In genomic region chr9:128634111-128634510, GRCh38 we compare ENCODE assay signal across 15 cellular contexts. TPM values are rescaled to one million over a fixed set of nuclear protein-coding genes. Genes with fewer than 3 reads are reported as not detected.
A peak's percentile ranks its signal among the peaks of the same experiment; 100 is the strongest.
DNase-seq lines count a peak whose midpoint lies in the region; ATAC-seq and TF ChIP-seq lines count a peak whose summit lies in the region.
"Had no signal": no experiment of that assay in that cellular context is flagged by ENCODE, and none has a peak within 500 bp of the region (broad histone marks: within the 10 kb centered on the region; RNA-seq: fewer than 3 reads in every experiment).

No MANE protein-coding gene starts in this region.

- H3K4me1 Mint-ChIP-seq in T-helper 17 cell: peaks cover 7% of the 10 kb centered on the region
- H3K4me1 Mint-ChIP-seq in activated CD8-positive, alpha-beta T cell treated with anti-CD3 and anti-CD28 coated beads, Interleukin-2, amount 10 ng/mL, durations not matched to agents 7 days and 5 days (ENCODE audit: low read depth): peaks cover 2% of the 10 kb centered on the region

- CTCF ChIA-PET in activated CD8-positive, alpha-beta T cell treated with anti-CD3 and anti-CD28 coated beads, Interleukin-2, amount 10 ng/mL, durations not matched to agents 7 days and 5 days (lab: Charles Lee): no interaction called here

- WGBS in spleen, 5 donors: 92 to 98% (median 92%) methylated on average over 8 to 10 of the region's 10 CpGs

- no peaks in the 10 kb centered on the region for H3K27me3 Mint-ChIP-seq in T-helper 17 cell
- H3K27me3 Mint-ChIP-seq in activated CD8-positive, alpha-beta T cell treated with anti-CD3 and anti-CD28 coated beads, Interleukin-2, amount 10 ng/mL, durations not matched to agents 7 days and 5 days (ENCODE audit: low read depth): no peaks in the 10 kb centered on the region

- TF ChIP-seq CTCF in GM13977 (IDR thresholded peaks at IDR 0.05; ENCODE audit: extremely low read depth, insufficient read depth, missing control alignments) (no peak), left lung (IDR thresholded peaks at IDR 0.05) (no peak), spleen (IDR thresholded peaks at IDR 0.05 in 8 of 11, conservative IDR thresholded peaks at IDR 0.05 in 3 of 11) (no peak)

- ATAC-seq in T-helper 17 cell (no peak), left lung (no peak)
- no peak for ATAC-seq in activated CD8-positive, alpha-beta T cell treated with anti-CD3 and anti-CD28 coated beads, Interleukin-2, amount 10 ng/mL, durations not matched to agents 7 days and 5 days

- POLR2A ChIA-PET in activated CD8-positive, alpha-beta T cell treated with anti-CD3 and anti-CD28 coated beads, Interleukin-2, amount 10 ng/mL, durations not matched to agents 7 days and 5 days (lab: Charles Lee): interaction anchor here (0.5 kb wide), 1 partner anchor 178 kb away, joined by 3 read pairs; no protein-coding TSS in a partner anchor

- H3K36me3 ChIP-seq in left lung (peaks cover 0 to 64% of the 10 kb centered on the region in 2 donors), spleen (peaks cover 3 to 100% (median 59%) of the 10 kb centered on the region in 6 donors)

- H3K36me3 Mint-ChIP-seq in T-helper 17 cell (ENCODE audit: low read depth): no peaks in the 10 kb centered on the region
- peaks cover 36% of the 10 kb centered on the region for H3K36me3 Mint-ChIP-seq in activated CD8-positive, alpha-beta T cell treated with anti-CD3 and anti-CD28 coated beads, Interleukin-2, amount 10 ng/mL, durations not matched to agents 7 days and 5 days (ENCODE audit: low read depth)

- DNase-seq in GM13977 (ENCODE audit: low spot score) (peak; percentile 23), T-helper 17 cell (no peak), left lung (peak in 1 of 2 donors; percentile 38), spleen (no peak), ecto neural progenitor cell (ENCODE audit: low spot score) (no peak), cortex of kidney (lab: John Stamatoyannopoulos, UW) (no peak), NCI-H1694 treated with DMSO at 0.1 percent for 48 hours (lab: John Stamatoyannopoulos, UW) (no peak)
- DNase-seq in activated CD8-positive, alpha-beta T cell treated with anti-CD3 and anti-CD28 coated beads, Interleukin-2, amount 10 ng/mL, durations not matched to agents 7 days and 5 days: no peak
- DNase-seq: activated CD4-positive, alpha-beta T cell treated with anti-CD3 and anti-CD28 coated beads for 1 hour; C1 segment of cervical spinal cord; NCI-H1694; NCI-H510A; PC-9; testis had no signal

- no peak for TF ChIP-seq POLR2A in spleen (IDR thresholded peaks at IDR 0.05)

- H3K27ac ChIP-seq in left lung: peak overlapping the region; percentile 89 to 92
- H3K27ac ChIP-seq in spleen: peak overlapping the region in 5 of 8 donors; percentile 77 to 85 (median 83)
- H3K27ac ChIP-seq: PC-9 had no signal

- H3K9me3 Mint-ChIP-seq in activated CD8-positive, alpha-beta T cell treated with anti-CD3 and anti-CD28 coated beads, Interleukin-2, amount 10 ng/mL, durations not matched to agents 7 days and 5 days (ENCODE audit: insufficient read depth): no peaks in the 10 kb centered on the region
- H3K9me3 Mint-ChIP-seq: T-helper 1 cell treated with Interleukin-12 subunit alpha and Interleukin-12 subunit beta and Interleukin-4 antibody, amounts not matched to agents 30 μg/mL and 1 μg/mL, for 36 hours had no signal

- H3K27me3 ChIP-seq in left lung (no peaks in the 10 kb centered on the region), spleen (replicated peaks in 1 of 7) (no peaks in the 10 kb centered on the region)
- H3K27me3 ChIP-seq: testis had no signal

- peaks cover 9 to 24% of the 10 kb centered on the region in 2 donors for H3K4me1 ChIP-seq in left lung
- peaks cover 0 to 40% (median 25%) of the 10 kb centered on the region in 6 donors for H3K4me1 ChIP-seq in spleen

- H3K27ac Mint-ChIP-seq in T-helper 17 cell: peak overlapping the region; percentile 16
- H3K27ac Mint-ChIP-seq in activated CD8-positive, alpha-beta T cell treated with anti-CD3 and anti-CD28 coated beads, Interleukin-2, amount 10 ng/mL, durations not matched to agents 7 days and 5 days: no peak overlapping the region
- H3K27ac Mint-ChIP-seq: T-helper 1 cell treated with Interleukin-12 subunit alpha and Interleukin-12 subunit beta and Interleukin-4 antibody, amounts not matched to agents 30 μg/mL and 1 μg/mL, for 36 hours had no signal

- no peak overlapping the region for H3K4me3 Mint-ChIP-seq in T-helper 17 cell
- no peak overlapping the region for H3K4me3 Mint-ChIP-seq in activated CD8-positive, alpha-beta T cell treated with anti-CD3 and anti-CD28 coated beads, Interleukin-2, amount 10 ng/mL, durations not matched to agents 7 days and 5 days
- H3K4me3 Mint-ChIP-seq: T-helper 1 cell treated with Interleukin-12 subunit alpha and Interleukin-12 subunit beta and Interleukin-4 antibody, amounts not matched to agents 30 μg/mL and 1 μg/mL, for 36 hours had no signal

- in situ Hi-C loops in GM13977 (cut with MboI; ENCODE audit: low pct_unique_long_range_greater_than_20kb, low sequenced_read_pairs, unreplicated experiment): no loop called here

- H3K9me3 ChIP-seq in T-helper 17 cell (ENCODE audit: control insufficient read depth, low read length, poor library complexity, severe bottlenecking) (no peaks in the 10 kb centered on the region), left lung (no peaks in the 10 kb centered on the region), spleen (no peaks in the 10 kb centered on the region)
- H3K9me3 ChIP-seq: testis had no signal

- H3K4me3 ChIP-seq in left lung: peak overlapping the region in 1 of 2 donors; percentile 26
- H3K4me3 ChIP-seq in spleen: no peak overlapping the region
- H3K4me3 ChIP-seq: PC-9, testis had no signal

- intact Hi-C loops in left lung (cut with DNase I) (no loop called here), spleen (cut with DNase I; ENCODE audit: low total_unique reads) (no loop called here)

RNA-seq across cellular contexts. Expression of gene DYNC2I2, which starts 22.5 kb away (rescaled TPM):
- total RNA-seq in T-helper 17 cell (1 to 10 TPM; 3.7 to 3.8 TPM), left lung (10 to 100 TPM; 52.7 to 55.4 TPM), spleen (10 to 100 TPM; 19.0 to 38.0 (median 25.8) TPM)
- 10 to 100 TPM; 40.6 to 61.6 (median 53.8) TPM for polyA plus RNA-seq in spleen
- 10 to 100 TPM; 68.9 to 76.3 TPM for total RNA-seq in activated CD8-positive, alpha-beta T cell treated with anti-CD3 and anti-CD28 coated beads, Interleukin-2, amount 10 ng/mL, durations not matched to agents 7 days and 5 days

RNA-seq across cellular contexts. Expression of gene SET, which starts 54.9 kb away (rescaled TPM):
- 100 to 1,000 TPM; 223 to 231 TPM for total RNA-seq in T-helper 17 cell
- 100 to 1,000 TPM; 249 to 294 TPM for total RNA-seq in left lung
- total RNA-seq in spleen: 100 to 1,000 TPM; 140 to 251 (median 216) TPM
- polyA plus RNA-seq in spleen: 100 to 1,000 TPM; 127 to 159 (median 158) TPM
- 100 to 1,000 TPM; 574 to 607 TPM for total RNA-seq in activated CD8-positive, alpha-beta T cell treated with anti-CD3 and anti-CD28 coated beads, Interleukin-2, amount 10 ng/mL, durations not matched to agents 7 days and 5 days

Comparison
In these comparisons a context has a peak if more than half of its experiments do, and no peak if none do; other contexts are left out.
1. RNA of gene DYNC2I2, which starts 22.5 kb away (total RNA-seq): 68.9 to 76.3 TPM in activated CD8-positive, alpha-beta T cell treated with anti-CD3 and anti-CD28 coated beads, Interleukin-2, amount 10 ng/mL, durations not matched to agents 7 days and 5 days, 52.7 to 55.4 TPM in left lung and 19.0 to 38.0 TPM in spleen; 3.7 to 3.8 TPM in T-helper 17 cell; every median in the first group is over 4 times any median in the second.